9 cellular contexts compared by ENCODE assay signal in genomic region chr17:66906321-66907278, GRCh38. TPM values are rescaled to one million over a fixed set of nuclear protein-coding genes. Genes with fewer than 3 reads are reported as not detected.
DNase-seq lines count a peak whose midpoint lies in the region; ATAC-seq lines count a peak whose summit lies in the region.
"Had no signal": no experiment of that assay in that cellular context is flagged by ENCODE, and none has a peak within 500 bp of the region (broad histone marks: within the 10 kb centered on the region; RNA-seq: fewer than 3 reads in every experiment).

No MANE protein-coding gene starts in this region.

- DNase-seq in DMS 273 (lab: John Stamatoyannopoulos, UW; ENCODE audit: unreplicated experiment) = peak; percentile 95
- DNase-seq in HUDEP-2 (lab: John Stamatoyannopoulos, UW; ENCODE audit: unreplicated experiment in 76 of 76) = peak in 72 of 76 experiments; percentile 4 to 84 (median 58)
- peak; percentile 49 to 58 for DNase-seq in NOMO-1 (lab: John Stamatoyannopoulos, UW; ENCODE audit: unreplicated experiment in 2 of 2)
- DNase-seq in activated CD8-positive, alpha-beta memory T cell treated with anti-CD3 and anti-CD28 coated beads, Interleukin-2, amount 10 ng/mL, durations not matched to agents 7 days and 5 days = peak; percentile 79
- peak; percentile 46 for DNase-seq in epidermal melanocyte (ENCODE audit: insufficient read length, low spot score)
- peak; percentile 78 for DNase-seq in middle frontal gyrus (ENCODE audit: extremely low spot score, low spot score)
- DNase-seq in stimulated activated CD8-positive, alpha-beta memory T cell treated with anti-CD3 and anti-CD28 coated beads, Interleukin-4, amount 100 ng/mL, for 4 hours (ENCODE audit: low read depth in 2 of 2, low spot score in 1 of 2) = peak; percentile 16 to 27

- ATAC-seq in activated CD8-positive, alpha-beta memory T cell treated with anti-CD3 and anti-CD28 coated beads, Interleukin-2, amount 10 ng/mL, durations not matched to agents 7 days and 5 days = peak; percentile 47
- no peak for ATAC-seq in HG03432 (IDR thresholded peaks at IDR 0.05; ENCODE audit: unreplicated experiment)

- H3K27me3 Mint-ChIP-seq in activated CD8-positive, alpha-beta memory T cell treated with anti-CD3 and anti-CD28 coated beads, Interleukin-2, amount 10 ng/mL, durations not matched to agents 7 days and 5 days = peaks cover 5% of the 10 kb centered on the region

- peaks cover 5% of the 10 kb centered on the region for H3K4me1 Mint-ChIP-seq in activated CD8-positive, alpha-beta memory T cell treated with anti-CD3 and anti-CD28 coated beads, Interleukin-2, amount 10 ng/mL, durations not matched to agents 7 days and 5 days

- H3K36me3 Mint-ChIP-seq in activated CD8-positive, alpha-beta memory T cell treated with anti-CD3 and anti-CD28 coated beads, Interleukin-2, amount 10 ng/mL, durations not matched to agents 7 days and 5 days = no peaks in the 10 kb centered on the region

- no peaks in the 10 kb centered on the region for H3K9me3 Mint-ChIP-seq in activated CD8-positive, alpha-beta memory T cell treated with anti-CD3 and anti-CD28 coated beads, Interleukin-2, amount 10 ng/mL, durations not matched to agents 7 days and 5 days (ENCODE audit: low read depth)
- H3K9me3 Mint-ChIP-seq: T-helper 1 cell treated with Interleukin-12 subunit alpha and Interleukin-12 subunit beta and Interleukin-4 antibody, amounts not matched to agents 30 μg/mL and 1 μg/mL, for 36 hours had no signal

- CTCF ChIA-PET in activated CD8-positive, alpha-beta memory T cell treated with anti-CD3 and anti-CD28 coated beads, Interleukin-2, amount 10 ng/mL, durations not matched to agents 7 days and 5 days (lab: Charles Lee) = interaction anchor here (0.6 to 1.0 kb wide), 2 partner anchors 189 to 192 kb away, joined by 4 to 6 read pairs; no protein-coding TSS in a partner anchor

- H3K4me3 Mint-ChIP-seq in activated CD8-positive, alpha-beta memory T cell treated with anti-CD3 and anti-CD28 coated beads, Interleukin-2, amount 10 ng/mL, durations not matched to agents 7 days and 5 days = no peak overlapping the region
- H3K4me3 Mint-ChIP-seq: T-helper 1 cell treated with Interleukin-12 subunit alpha and Interleukin-12 subunit beta and Interleukin-4 antibody, amounts not matched to agents 30 μg/mL and 1 μg/mL, for 36 hours had no signal

- no peak overlapping the region for H3K27ac Mint-ChIP-seq in activated CD8-positive, alpha-beta memory T cell treated with anti-CD3 and anti-CD28 coated beads, Interleukin-2, amount 10 ng/mL, durations not matched to agents 7 days and 5 days
- H3K27ac Mint-ChIP-seq: T-helper 1 cell treated with Interleukin-12 subunit alpha and Interleukin-12 subunit beta and Interleukin-4 antibody, amounts not matched to agents 30 μg/mL and 1 μg/mL, for 36 hours had no signal

RNA-seq across cellular contexts. Expression of gene CACNG4, which starts 57.9 kb away (rescaled TPM):
- total RNA-seq in activated CD8-positive, alpha-beta memory T cell treated with anti-CD3 and anti-CD28 coated beads, Interleukin-2, amount 10 ng/mL, durations not matched to agents 7 days and 5 days = not detected

Comparison
In these comparisons a context has a peak if more than half of its experiments do, and no peak if none do; other contexts are left out.
1. DNase-seq: peak in every context shown above with its lines; median percentile 95 in DMS 273; 79 in activated CD8-positive, alpha-beta memory T cell treated with anti-CD3 and anti-CD28 coated beads, Interleukin-2, amount 10 ng/mL, durations not matched to agents 7 days and 5 days; 78 in middle frontal gyrus; 58 in HUDEP-2; 54 in NOMO-1; 46 in epidermal melanocyte; 22 in stimulated activated CD8-positive, alpha-beta memory T cell treated with anti-CD3 and anti-CD28 coated beads, Interleukin-4, amount 100 ng/mL, for 4 hours.